ENCODE assay signal across 1 cellular context in the genomic region with DNA sequence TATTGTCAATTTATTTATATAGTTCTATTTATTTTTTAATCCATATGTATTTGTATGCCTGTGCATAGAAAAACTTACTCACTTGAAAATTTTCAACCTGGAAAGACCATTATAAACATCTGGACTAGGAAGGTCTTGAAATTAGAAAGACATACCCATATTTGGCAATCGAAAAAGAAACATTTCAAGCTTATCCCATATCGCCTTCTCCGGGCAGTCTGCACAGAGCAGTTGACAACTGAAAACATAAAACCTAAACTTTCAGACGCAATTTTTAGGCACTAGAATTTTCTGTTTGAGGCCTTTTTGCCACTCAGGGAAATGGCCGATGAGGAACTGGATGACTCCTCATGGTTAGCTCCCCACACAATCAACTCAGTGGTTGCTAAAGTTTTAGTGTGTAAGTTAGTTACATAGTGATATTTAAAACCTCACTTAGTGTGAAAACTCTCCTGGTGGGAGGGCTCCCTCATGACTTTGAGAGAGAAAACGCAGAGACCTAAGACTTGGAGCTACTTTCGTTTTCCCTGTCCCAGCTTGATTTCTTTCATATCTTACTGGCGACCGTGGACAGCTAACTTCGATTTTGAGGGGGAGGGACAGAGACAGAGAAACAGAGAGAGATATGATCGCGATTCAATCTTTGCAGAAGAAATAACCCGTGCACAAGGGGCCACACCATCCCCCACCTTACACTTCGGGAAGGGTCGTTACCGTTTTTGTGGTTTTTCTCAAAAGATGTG.
TF ChIP-seq lines count a peak whose summit lies in the region.

No MANE protein-coding gene starts in this region.

TF ChIP-seq in IMR-90, 13 proteins besides CTCF, POLR2A, EP300 and RAD21:
- TF ChIP-seq NFE2L2 (IDR thresholded peaks at IDR 0.05; ENCODE audit: low read depth, low read length): no peak
- TF ChIP-seq CHD1 (IDR thresholded peaks at IDR 0.05; ENCODE audit: low read depth, low read length): no peak
- no peak for TF ChIP-seq RFX5 (IDR thresholded peaks at IDR 0.05; ENCODE audit: low read depth, low read length)
- TF ChIP-seq, protein P1, sequence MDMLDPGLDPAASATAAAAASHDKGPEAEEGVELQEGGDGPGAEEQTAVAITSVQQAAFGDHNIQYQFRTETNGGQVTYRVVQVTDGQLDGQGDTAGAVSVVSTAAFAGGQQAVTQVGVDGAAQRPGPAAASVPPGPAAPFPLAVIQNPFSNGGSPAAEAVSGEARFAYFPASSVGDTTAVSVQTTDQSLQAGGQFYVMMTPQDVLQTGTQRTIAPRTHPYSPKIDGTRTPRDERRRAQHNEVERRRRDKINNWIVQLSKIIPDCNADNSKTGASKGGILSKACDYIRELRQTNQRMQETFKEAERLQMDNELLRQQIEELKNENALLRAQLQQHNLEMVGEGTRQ (IDR thresholded peaks at IDR 0.05; ENCODE audit: low read depth, low read length): no peak
- no peak for TF ChIP-seq MXI1 (IDR thresholded peaks at IDR 0.05; ENCODE audit: borderline replicate concordance, low read depth, low read length)
- TF ChIP-seq FOS (IDR thresholded peaks at IDR 0.05; ENCODE audit: low read depth, low read length): no peak
- TF ChIP-seq BHLHE40 (IDR thresholded peaks at IDR 0.05; ENCODE audit: low read depth, low read length): no peak
- TF ChIP-seq MAZ (IDR thresholded peaks at IDR 0.05; ENCODE audit: borderline replicate concordance, low read depth, low read length): no peak
- no peak for TF ChIP-seq SMC3 (IDR thresholded peaks at IDR 0.05; ENCODE audit: low read depth, low read length)
